ENCODE assay signal across 8 cellular contexts in genomic region chr1:207959141-207959825, GRCh38. TPM values are rescaled to one million over a fixed set of nuclear protein-coding genes. Genes with fewer than 3 reads are reported as not detected.
A peak's percentile ranks its signal among the peaks of the same experiment; 100 is the strongest.
DNase-seq lines count a peak whose midpoint lies in the region; ATAC-seq and TF ChIP-seq lines count a peak whose summit lies in the region.

No MANE protein-coding gene starts in this region.

- peak overlapping the region; percentile 53 for H3K4me3 Mint-ChIP-seq in endodermal cell

- peak overlapping the region; percentile 9 to 16; a peak in 3 of 4 replicates for H3K4me3 ChIP-seq in Panc1 (ENCODE audit: low read depth in 2 of 2, low read length in 2 of 2)
- peak overlapping the region; percentile 56 for H3K4me3 ChIP-seq in endodermal cell (ENCODE audit: low read length)
- H3K4me3 ChIP-seq in subcutaneous abdominal adipose tissue (ENCODE audit: low read depth in 1 of 5, low read length in 5 of 5): peak overlapping the region; percentile 31 to 65 (median 63)

- ATAC-seq in Panc1 (peak; percentile 44; the same call in 1 of the 2 replicates), HG02884 (IDR thresholded peaks at IDR 0.05; ENCODE audit: unreplicated experiment) (no peak), HG03342 (IDR thresholded peaks at IDR 0.05; ENCODE audit: unreplicated experiment) (no peak), GM21360 (IDR thresholded peaks at IDR 0.05; ENCODE audit: unreplicated experiment) (no peak)

- H3K9ac ChIP-seq in endodermal cell (ENCODE audit: extremely low read depth, low read length, poor library complexity, severe bottlenecking) (no peak overlapping the region), subcutaneous abdominal adipose tissue (ENCODE audit: low read length in 5 of 5) (peak overlapping the region in 3 of 5 donors; percentile 15 to 60 (median 16))

- DNase-seq in AG08395 (ENCODE audit: low spot score) (peak; percentile 65), Panc1 (ENCODE audit: low read depth, low spot score) (no peak), endodermal cell (peak; percentile 81), lung microvascular endothelial cell (ENCODE audit: low read depth in 2 of 2) (peak; percentile 32 to 72)

- H3K4me1 Mint-ChIP-seq in endodermal cell: peaks cover 7% of the 10 kb centered on the region

- CTCF ChIA-PET in Panc1 (lab: Charles Lee): no interaction called here

- H3K36me3 ChIP-seq in Panc1 (ENCODE audit: control insufficient read depth, insufficient read depth, low read length) (no peaks in the 10 kb centered on the region), endodermal cell (ENCODE audit: control insufficient read depth, insufficient read depth, low read length) (no peaks in the 10 kb centered on the region), subcutaneous abdominal adipose tissue (ENCODE audit: control insufficient read depth in 5 of 5, insufficient read depth in 5 of 5, low read length in 5 of 5) (no peaks in the 10 kb centered on the region)

- no peaks in the 10 kb centered on the region for H3K4me1 ChIP-seq in Panc1 (ENCODE audit: control insufficient read depth, insufficient read depth, low read length)
- H3K4me1 ChIP-seq in endodermal cell (ENCODE audit: control insufficient read depth, insufficient read depth, low read length): no peaks in the 10 kb centered on the region
- H3K4me1 ChIP-seq in subcutaneous abdominal adipose tissue (ENCODE audit: control insufficient read depth in 5 of 5, insufficient read depth in 5 of 5, low read length in 5 of 5): peaks cover 9 to 68% (median 55%) of the 10 kb centered on the region in 5 donors

- H3K9me3 ChIP-seq in Panc1 (ENCODE audit: control insufficient read depth, insufficient read depth, low read depth, low read length): no peaks in the 10 kb centered on the region
- H3K9me3 ChIP-seq in endodermal cell (ENCODE audit: control insufficient read depth, low read length): peaks cover 26% of the 10 kb centered on the region
- peaks cover 0 to under 1% (median 0%) of the 10 kb centered on the region in 5 donors for H3K9me3 ChIP-seq in subcutaneous abdominal adipose tissue (ENCODE audit: control insufficient read depth in 5 of 5, low read length in 5 of 5)

- no peak overlapping the region for H3K27ac ChIP-seq in Panc1 (ENCODE audit: low read length)
- H3K27ac ChIP-seq in endodermal cell (ENCODE audit: low read depth, low read length): no peak overlapping the region
- H3K27ac ChIP-seq in subcutaneous abdominal adipose tissue (ENCODE audit: low read depth, low read length): peak overlapping the region; percentile 90

- intact Hi-C loops in Panc1 (cut with micrococcal nuclease; ENCODE audit: unreplicated experiment): no loop called here

- 7 to 10% methylated on average over 17 to 76 of the region's 76 CpGs for WGBS in endodermal cell (ENCODE audit: insufficient coverage in 1 of 2, insufficient read length in 1 of 2), 2 experiments

- peaks cover 19% of the 10 kb centered on the region for H3K9me3 Mint-ChIP-seq in endodermal cell

- H3K27me3 ChIP-seq in Panc1 (ENCODE audit: control insufficient read depth, insufficient read depth, low read length) (peaks cover 2% of the 10 kb centered on the region; the same call in 1 of the 2 replicates), endodermal cell (ENCODE audit: control insufficient read depth, insufficient read depth, low read length, poor library complexity, severe bottlenecking) (peaks cover 69% of the 10 kb centered on the region), subcutaneous abdominal adipose tissue (ENCODE audit: control insufficient read depth in 5 of 5, insufficient read depth in 4 of 5, low read length in 5 of 5) (no peaks in the 10 kb centered on the region)

- peaks cover 5% of the 10 kb centered on the region for H3K36me3 Mint-ChIP-seq in endodermal cell (ENCODE audit: low read depth)

- POLR2A ChIA-PET in Panc1 (lab: Charles Lee): no interaction called here

- TF ChIP-seq CTCF in Panc1 (IDR thresholded peaks at IDR 0.05) (no peak), endodermal cell (conservative IDR thresholded peaks at IDR 0.05) (no peak)

- no peak overlapping the region for H3K27ac Mint-ChIP-seq in endodermal cell

- in situ Hi-C loops in Panc1 (cut with HindIII; ENCODE audit: low pct_unique_long_range_greater_than_20kb, low sequenced_read_pairs): no loop called here

- H3K27me3 Mint-ChIP-seq in endodermal cell (ENCODE audit: insufficient read depth): peaks cover 84% of the 10 kb centered on the region

- BruUV-seq in Panc1 (replicated peaks; lab: Mats Ljungman, UMichigan): no TSS peak

RNA-seq across cellular contexts. Expression of gene CD34, which starts 48.4 kb away (rescaled TPM):
- total RNA-seq in Panc1 (2021; ENCODE audit: unreplicated experiment): 0.15 TPM
- polyA plus RNA-seq in Panc1 (2012; ENCODE audit: insufficient read length): 0.29 TPM
- total RNA-seq in endodermal cell: 1 to 10 TPM; 1.6 to 6.9 TPM
- 1.2 TPM for polyA plus RNA-seq in endodermal cell (2013, experiment 1 of 2)
- polyA plus RNA-seq in endodermal cell (2013, experiment 2 of 2): 0.99 TPM
- 14.7 and 25.9 TPM in 2 replicates for total RNA-seq in lung microvascular endothelial cell

Comparison
In these comparisons a context has a peak if more than half of its experiments do, and no peak if none do; other contexts are left out.
1. H3K4me3 ChIP-seq: peak in every context shown above with its lines; median percentile 63 in subcutaneous abdominal adipose tissue; 56 in endodermal cell; 12 in Panc1.